In the genomic region with DNA sequence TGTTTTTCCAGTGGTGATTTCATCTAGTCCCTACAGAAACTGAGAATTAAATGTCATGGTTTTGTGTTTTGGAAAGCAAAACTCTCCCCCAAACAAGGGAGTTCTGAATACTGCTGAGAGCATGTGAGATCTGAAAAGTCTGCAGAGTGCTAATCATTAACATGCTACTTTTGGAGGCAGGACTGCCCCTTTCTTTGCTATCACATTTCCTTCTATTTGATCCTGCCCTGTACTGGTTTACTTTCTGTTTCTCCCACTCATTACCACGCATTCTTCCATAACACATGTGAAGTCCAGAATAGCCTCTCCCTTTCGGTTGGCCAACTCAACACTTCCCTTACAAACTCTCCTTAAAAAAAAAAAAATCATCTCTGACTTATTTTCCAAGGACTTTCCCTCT, we compare ENCODE assay signal across 8 cellular contexts.
DNase-seq lines count a peak whose midpoint lies in the region; ATAC-seq and TF ChIP-seq lines count a peak whose summit lies in the region.

No MANE protein-coding gene starts in this region.

- H3K9ac ChIP-seq in muscle layer of colon (ENCODE audit: low read length): no peak overlapping the region

- peaks cover 32% of the 10 kb centered on the region for H3K4me1 ChIP-seq in muscle layer of colon (ENCODE audit: insufficient read depth, low read length)

- POLR2A ChIA-PET in CD4-positive, alpha-beta T cell (lab: Charles Lee): no interaction called here

- no peak overlapping the region for H3K4me3 Mint-ChIP-seq in CD4-positive, alpha-beta T cell
- H3K4me3 Mint-ChIP-seq in endothelial cell (ENCODE audit: unreplicated experiment): no peak overlapping the region

- no peak overlapping the region for H3K27ac Mint-ChIP-seq in CD4-positive, alpha-beta T cell
- no peak overlapping the region for H3K27ac Mint-ChIP-seq in endothelial cell (ENCODE audit: unreplicated experiment)

- H3K9me3 ChIP-seq in muscle layer of colon (ENCODE audit: low read length): no peaks in the 10 kb centered on the region
- H3K9me3 ChIP-seq in CD4-positive, alpha-beta T cell (ENCODE audit: control insufficient read depth, low read length): no peaks in the 10 kb centered on the region

- no peak for TF ChIP-seq CTCF in AG09309 (IDR thresholded peaks at IDR 0.05; ENCODE audit: control insufficient read depth, insufficient read depth, low read depth, low read length, missing control alignments)
- no peak for TF ChIP-seq CTCF in choroid plexus epithelial cell (conservative IDR thresholded peaks at IDR 0.05; ENCODE audit: low read depth, low read length)
- no peak for TF ChIP-seq CTCF in CD4-positive, alpha-beta T cell (IDR thresholded peaks at IDR 0.05)
- TF ChIP-seq CTCF in endothelial cell (IDR thresholded peaks at IDR 0.05; ENCODE audit: unreplicated experiment): no peak

- ATAC-seq in GM21381 (IDR thresholded peaks at IDR 0.05; ENCODE audit: unreplicated experiment) (peak; percentile 86), HG03565 (IDR thresholded peaks at IDR 0.05; ENCODE audit: unreplicated experiment) (peak; percentile 81)
- ATAC-seq in CD4-positive, alpha-beta T cell (ENCODE audit: poor library complexity): no peak

- peak overlapping the region; percentile 21 for H3K27ac ChIP-seq in muscle layer of colon (ENCODE audit: low read depth, low read length)
- no peak overlapping the region for H3K27ac ChIP-seq in CD4-positive, alpha-beta T cell (ENCODE audit: low read depth, low read length)

- H3K27me3 ChIP-seq in muscle layer of colon (ENCODE audit: control insufficient read depth in 1 of 2, insufficient read depth in 2 of 2, low read length in 2 of 2): no peaks in the 10 kb centered on the region
- no peaks in the 10 kb centered on the region for H3K27me3 ChIP-seq in CD4-positive, alpha-beta T cell (ENCODE audit: control insufficient read depth, insufficient read depth, low read length)

- no peaks in the 10 kb centered on the region for H3K9me3 Mint-ChIP-seq in CD4-positive, alpha-beta T cell
- no peaks in the 10 kb centered on the region for H3K9me3 Mint-ChIP-seq in endothelial cell (ENCODE audit: unreplicated experiment)

- DNase-seq in AG09309 (ENCODE audit: low read depth): peak; percentile 54
- DNase-seq in choroid plexus epithelial cell (ENCODE audit: low read depth): peak; percentile 80
- DNase-seq in CD4-positive, alpha-beta T cell: no peak
- DNase-seq in NCI-H146 treated with DMSO at 0.1 percent for 48 hours (lab: John Stamatoyannopoulos, UW; ENCODE audit: unreplicated experiment): no peak
- DNase-seq in endothelial cell (ENCODE audit: low spot score): no peak

- no peaks in the 10 kb centered on the region for H3K36me3 ChIP-seq in muscle layer of colon (ENCODE audit: insufficient read depth, low read length)

- H3K4me3 ChIP-seq in AG09309 (ENCODE audit: control insufficient read depth, low read depth, low read length) (peak overlapping the region; percentile 21), choroid plexus epithelial cell (ENCODE audit: low read depth, low read length) (peak overlapping the region; percentile 0), muscle layer of colon (ENCODE audit: low read depth in 1 of 2, low read length in 2 of 2) (peak overlapping the region in 1 of 2 donors; percentile 24)

- H3K36me3 Mint-ChIP-seq in CD4-positive, alpha-beta T cell (ENCODE audit: low read depth): no peaks in the 10 kb centered on the region
- H3K36me3 Mint-ChIP-seq in endothelial cell (ENCODE audit: low read depth, unreplicated experiment): no peaks in the 10 kb centered on the region

- CTCF ChIA-PET in CD4-positive, alpha-beta T cell (lab: Charles Lee): no interaction called here

- H3K4me1 Mint-ChIP-seq in CD4-positive, alpha-beta T cell (ENCODE audit: low read depth): no peaks in the 10 kb centered on the region
- peaks cover 26% of the 10 kb centered on the region for H3K4me1 Mint-ChIP-seq in endothelial cell (ENCODE audit: unreplicated experiment)

- H3K27me3 Mint-ChIP-seq in CD4-positive, alpha-beta T cell: peaks cover 28% of the 10 kb centered on the region
- no peaks in the 10 kb centered on the region for H3K27me3 Mint-ChIP-seq in endothelial cell (ENCODE audit: unreplicated experiment)

- intact Hi-C loops in CD4-positive, alpha-beta T cell (cut with DNase I, micrococcal nuclease): no loop called here

Comparison
In these comparisons a context has a peak if more than half of its experiments do, and no peak if none do; other contexts are left out.
1. DNase-seq: peak in AG09309 (single experiment) and choroid plexus epithelial cell (single experiment); none in CD4-positive, alpha-beta T cell (0 of 10), NCI-H146 treated with DMSO at 0.1 percent for 48 hours (single experiment) and endothelial cell (single experiment).